In genomic region chr14:58923751-58924405, GRCh38 we compare ENCODE assay signal across 1 cellular context.
TF ChIP-seq lines count a peak whose summit lies in the region.

No MANE protein-coding gene starts in this region.

TF ChIP-seq in GM12878, 131 proteins besides CTCF, POLR2A, EP300 and RAD21 (continued from another document):
- TF ChIP-seq ATF2 (IDR thresholded peaks at IDR 0.05; ENCODE audit: low read length): no peak
